3 cellular contexts compared by ENCODE assay signal in the genomic region with DNA sequence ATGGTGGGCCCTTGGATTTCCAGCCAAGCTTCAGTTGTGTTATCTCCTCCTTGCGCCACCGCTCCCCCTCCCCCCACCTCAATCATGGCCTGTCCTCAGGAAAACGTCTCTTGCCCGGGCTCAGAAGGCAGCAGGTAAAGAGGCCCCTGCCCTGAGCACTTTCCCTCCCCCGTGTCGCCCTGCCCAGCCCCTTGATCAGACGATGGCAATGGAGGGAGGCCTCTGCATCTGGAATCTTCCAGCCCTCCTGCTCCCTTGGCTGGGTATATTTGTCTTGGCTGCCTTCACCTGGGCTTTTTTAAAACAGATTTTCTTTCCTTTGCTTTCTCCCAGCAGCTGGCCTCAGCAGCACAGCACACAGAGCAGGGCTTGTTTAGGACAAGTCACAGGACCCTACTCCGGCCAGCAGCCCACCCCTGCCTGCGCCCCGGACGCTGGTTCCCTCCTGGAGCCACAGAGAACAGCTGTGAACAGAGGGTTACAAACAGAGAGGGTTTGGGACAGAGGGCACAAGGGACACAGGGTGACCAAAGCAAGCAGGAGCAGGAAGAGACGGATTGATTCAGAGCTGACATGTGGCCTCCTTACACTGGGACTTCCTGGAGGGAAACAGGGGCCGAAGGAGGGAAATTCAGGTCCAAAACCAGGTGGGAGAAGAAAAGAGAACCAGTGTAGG.
TF ChIP-seq lines count a peak whose summit lies in the region.

No MANE protein-coding gene starts in this region.

TF ChIP-seq in IMR-90, 13 proteins besides CTCF, POLR2A, EP300 and RAD21:
- TF ChIP-seq RFX5 (IDR thresholded peaks at IDR 0.05; ENCODE audit: low read depth, low read length) (no peak), RCOR1 (IDR thresholded peaks at IDR 0.05; ENCODE audit: insufficient replicate concordance, low read length) (no peak), MXI1 (IDR thresholded peaks at IDR 0.05; ENCODE audit: borderline replicate concordance, low read depth, low read length) (no peak), CHD1 (IDR thresholded peaks at IDR 0.05; ENCODE audit: low read depth, low read length) (no peak), BHLHE40 (IDR thresholded peaks at IDR 0.05; ENCODE audit: low read depth, low read length) (no peak), FOS (IDR thresholded peaks at IDR 0.05; ENCODE audit: low read depth, low read length) (no peak), MAFK (IDR thresholded peaks at IDR 0.05; ENCODE audit: low read depth, low read length) (no peak), NFE2L2 (IDR thresholded peaks at IDR 0.05; ENCODE audit: low read depth, low read length) (no peak), CEBPB (IDR thresholded peaks at IDR 0.05; ENCODE audit: low read depth, low read length) (no peak), MAZ (IDR thresholded peaks at IDR 0.05; ENCODE audit: borderline replicate concordance, low read depth, low read length) (no peak), SMC3 (IDR thresholded peaks at IDR 0.05; ENCODE audit: low read depth, low read length) (no peak)
- TF ChIP-seq, protein P1, sequence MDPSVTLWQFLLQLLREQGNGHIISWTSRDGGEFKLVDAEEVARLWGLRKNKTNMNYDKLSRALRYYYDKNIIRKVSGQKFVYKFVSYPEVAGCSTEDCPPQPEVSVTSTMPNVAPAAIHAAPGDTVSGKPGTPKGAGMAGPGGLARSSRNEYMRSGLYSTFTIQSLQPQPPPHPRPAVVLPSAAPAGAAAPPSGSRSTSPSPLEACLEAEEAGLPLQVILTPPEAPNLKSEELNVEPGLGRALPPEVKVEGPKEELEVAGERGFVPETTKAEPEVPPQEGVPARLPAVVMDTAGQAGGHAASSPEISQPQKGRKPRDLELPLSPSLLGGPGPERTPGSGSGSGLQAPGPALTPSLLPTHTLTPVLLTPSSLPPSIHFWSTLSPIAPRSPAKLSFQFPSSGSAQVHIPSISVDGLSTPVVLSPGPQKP (IDR thresholded peaks at IDR 0.05; ENCODE audit: borderline replicate concordance, low read depth, low read length), result no peak
- TF ChIP-seq, protein P2, sequence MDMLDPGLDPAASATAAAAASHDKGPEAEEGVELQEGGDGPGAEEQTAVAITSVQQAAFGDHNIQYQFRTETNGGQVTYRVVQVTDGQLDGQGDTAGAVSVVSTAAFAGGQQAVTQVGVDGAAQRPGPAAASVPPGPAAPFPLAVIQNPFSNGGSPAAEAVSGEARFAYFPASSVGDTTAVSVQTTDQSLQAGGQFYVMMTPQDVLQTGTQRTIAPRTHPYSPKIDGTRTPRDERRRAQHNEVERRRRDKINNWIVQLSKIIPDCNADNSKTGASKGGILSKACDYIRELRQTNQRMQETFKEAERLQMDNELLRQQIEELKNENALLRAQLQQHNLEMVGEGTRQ (IDR thresholded peaks at IDR 0.05; ENCODE audit: low read depth, low read length), result no peak

TF ChIP-seq in H1, 55 proteins besides CTCF, POLR2A, EP300 and RAD21:
- TF ChIP-seq NANOG (IDR thresholded peaks at IDR 0.05; ENCODE audit: insufficient read depth, low read depth, low read length, poor library complexity, severe bottlenecking) (no peak), RXRA (IDR thresholded peaks at IDR 0.05; ENCODE audit: insufficient read depth, low read depth, low read length) (no peak), SIN3A (conservative IDR thresholded peaks at IDR 0.05 in 1 of 2, IDR thresholded peaks at IDR 0.05 in 1 of 2; ENCODE audit: low read depth in 1 of 2, low read length in 2 of 2) (no peak), CBX8 (IDR thresholded peaks at IDR 0.05; ENCODE audit: borderline replicate concordance, low read depth, low read length) (no peak), CHD1 (IDR thresholded peaks at IDR 0.05; ENCODE audit: low read depth, low read length) (no peak), POU5F1 (IDR thresholded peaks at IDR 0.05; ENCODE audit: low read depth, low read length) (no peak), SIX5 (IDR thresholded peaks at IDR 0.05; ENCODE audit: low read depth, low read length) (no peak), MAFK (IDR thresholded peaks at IDR 0.05; ENCODE audit: low read depth, low read length) (no peak), CREB1 (IDR thresholded peaks at IDR 0.05) (no peak), CBX5 (IDR thresholded peaks at IDR 0.05; ENCODE audit: low read depth, low read length) (no peak)

TF ChIP-seq in GM12891, 5 proteins besides CTCF, POLR2A, EP300 and RAD21:
- no peak for TF ChIP-seq POLR2AphosphoS5 (IDR thresholded peaks at IDR 0.05; ENCODE audit: low read depth, low read length)
- TF ChIP-seq SPI1 (IDR thresholded peaks at IDR 0.05; ENCODE audit: low read depth, low read length), result no peak
- TF ChIP-seq POU2F2 (IDR thresholded peaks at IDR 0.05; ENCODE audit: low read depth, low read length), result no peak
- no peak for TF ChIP-seq PAX5 (IDR thresholded peaks at IDR 0.05; ENCODE audit: insufficient read depth, low read length, severe bottlenecking)
- TF ChIP-seq TAF1 (IDR thresholded peaks at IDR 0.05; ENCODE audit: low read depth, low read length), result no peak
